Comparison of ENCODE assay signal across 9 cellular contexts in genomic region chr14:101960225-101960624, GRCh38. TPM values are rescaled to one million over a fixed set of nuclear protein-coding genes. Genes with fewer than 3 reads are reported as not detected.
DNase-seq lines count a peak whose midpoint lies in the region; ATAC-seq and TF ChIP-seq lines count a peak whose summit lies in the region.
"Had no signal": no experiment of that assay in that cellular context is flagged by ENCODE, and none has a peak within 500 bp of the region (broad histone marks: within the 10 kb centered on the region; RNA-seq: fewer than 3 reads in every experiment).

No MANE protein-coding gene starts in this region.

- ATAC-seq in activated CD4-positive, alpha-beta T cell treated with anti-CD3 and anti-CD28 coated beads for 36 hours = no peak
- no peak for ATAC-seq in HG02884 (IDR thresholded peaks at IDR 0.05; ENCODE audit: unreplicated experiment)
- no peak for ATAC-seq in HG03521 (IDR thresholded peaks at IDR 0.05; ENCODE audit: unreplicated experiment)

- peaks cover under 1% of the 10 kb centered on the region for H4K20me1 ChIP-seq in smooth muscle cell (ENCODE audit: low read depth)

- H3K9me3 ChIP-seq in smooth muscle cell (replicated peaks; ENCODE audit: low read depth) = no peaks in the 10 kb centered on the region

- peaks cover 13% of the 10 kb centered on the region for H3K4me1 Mint-ChIP-seq in activated CD4-positive, alpha-beta T cell treated with anti-CD3 and anti-CD28 coated beads for 36 hours

- peaks cover 12% of the 10 kb centered on the region for H3F3A ChIP-seq in smooth muscle cell (ENCODE audit: low read depth)

- H3K79me2 ChIP-seq in smooth muscle cell (ENCODE audit: low read depth) = peaks cover 8% of the 10 kb centered on the region

- WGBS in smooth muscle cell (ENCODE audit: low lambda C conversion rate) = 61% methylated on average over 13 of the region's 13 CpGs

- H3K4me1 ChIP-seq in smooth muscle cell (ENCODE audit: low read depth) = no peaks in the 10 kb centered on the region

- no peak overlapping the region for H3K27ac Mint-ChIP-seq in activated CD4-positive, alpha-beta T cell treated with anti-CD3 and anti-CD28 coated beads for 36 hours

- H3K9me3 Mint-ChIP-seq in activated CD4-positive, alpha-beta T cell treated with anti-CD3 and anti-CD28 coated beads for 36 hours (ENCODE audit: low read depth) = no peaks in the 10 kb centered on the region

- H3K4me2 ChIP-seq in smooth muscle cell = no peak overlapping the region

- H2AFZ ChIP-seq in smooth muscle cell (ENCODE audit: low read depth) = no peak overlapping the region

- POLR2A ChIA-PET in activated CD4-positive, alpha-beta T cell treated with anti-CD3 and anti-CD28 coated beads for 36 hours (lab: Charles Lee) = no interaction called here

- intact Hi-C loops in activated CD4-positive, alpha-beta T cell treated with anti-CD3 and anti-CD28 coated beads for 36 hours (cut with DNase I, micrococcal nuclease) = loop anchor here (2.0 to 10.0 kb wide), 4 partner anchors 189 to 555 kb away; partner anchors contain the start of gene ANKRD9 (in 1 of the 2)

- CTCF ChIA-PET in activated CD4-positive, alpha-beta T cell treated with anti-CD3 and anti-CD28 coated beads for 36 hours (lab: Charles Lee) = interaction anchor here (0.6 to 2.4 kb wide), 7 partner anchors 12 to 549 kb away, joined by 3 to 12 read pairs (median 3); partner anchors contain the start of gene ANKRD9

- TF ChIP-seq CTCF in choroid plexus epithelial cell (conservative IDR thresholded peaks at IDR 0.05; ENCODE audit: low read depth, low read length) (peak; percentile 69), smooth muscle cell (IDR thresholded peaks at IDR 0.05; ENCODE audit: borderline replicate concordance, insufficient read depth, poor library complexity, severe bottlenecking) (peak; percentile 48)

- no peak overlapping the region for H3K4me3 ChIP-seq in choroid plexus epithelial cell (ENCODE audit: low read depth, low read length)
- no peak overlapping the region for H3K4me3 ChIP-seq in smooth muscle cell
- H3K4me3 ChIP-seq: lung had no signal

- peak; percentile 59 for DNase-seq in activated CD4-positive, alpha-beta T cell treated with anti-CD3 and anti-CD28 coated beads for 36 hours
- no peak for DNase-seq in activated CD4-positive, alpha-beta T cell treated with anti-CD3 and anti-CD28 coated beads, Interleukin-2, amount 50 U/mL, for 4 hours
- DNase-seq in NOMO-1 treated with dmso at 0.1 percent for 144 hours (lab: John Stamatoyannopoulos, UW; ENCODE audit: unreplicated experiment) (peak; percentile 18), choroid plexus epithelial cell (ENCODE audit: low read depth) (no peak), smooth muscle cell (lab: John Stamatoyannopoulos, UW; ENCODE audit: unreplicated experiment) (no peak), D341Med (ENCODE audit: low spot score) (no peak)

- no peak overlapping the region for H3K9ac ChIP-seq in smooth muscle cell (ENCODE audit: low read depth)

- no peaks in the 10 kb centered on the region for H3K36me3 ChIP-seq in smooth muscle cell (ENCODE audit: low read depth)

- H3K27me3 ChIP-seq in smooth muscle cell (ENCODE audit: low read depth) = no peaks in the 10 kb centered on the region

- no peak overlapping the region for H3K4me3 Mint-ChIP-seq in activated CD4-positive, alpha-beta T cell treated with anti-CD3 and anti-CD28 coated beads for 36 hours

- no peak overlapping the region for H3K27ac ChIP-seq in smooth muscle cell (ENCODE audit: low read depth)

- no peaks in the 10 kb centered on the region for H3K27me3 Mint-ChIP-seq in activated CD4-positive, alpha-beta T cell treated with anti-CD3 and anti-CD28 coated beads for 36 hours

- H3K36me3 Mint-ChIP-seq in activated CD4-positive, alpha-beta T cell treated with anti-CD3 and anti-CD28 coated beads for 36 hours (ENCODE audit: low read depth) = no peaks in the 10 kb centered on the region

RNA-seq across cellular contexts. Expression of gene DYNC1H1, which starts 4.1 kb away (rescaled TPM):
- 100 to 1,000 TPM; 283 to 293 TPM for total RNA-seq in activated CD4-positive, alpha-beta T cell treated with anti-CD3 and anti-CD28 coated beads for 36 hours
- 399 and 408 TPM in 2 replicates for total RNA-seq in smooth muscle cell
- polyA plus RNA-seq in smooth muscle cell = 137 and 172 TPM in 2 replicates

Comparison
In these comparisons a context has a peak if more than half of its experiments do, and no peak if none do; other contexts are left out.
1. DNase-seq: peak in activated CD4-positive, alpha-beta T cell treated with anti-CD3 and anti-CD28 coated beads for 36 hours (single experiment) and NOMO-1 treated with dmso at 0.1 percent for 144 hours (single experiment); none in activated CD4-positive, alpha-beta T cell treated with anti-CD3 and anti-CD28 coated beads, Interleukin-2, amount 50 U/mL, for 4 hours (0 of 2), choroid plexus epithelial cell (single experiment), smooth muscle cell (single experiment) and D341Med (single experiment).